Comparison of ENCODE assay signal across 8 cellular contexts in the genomic region with DNA sequence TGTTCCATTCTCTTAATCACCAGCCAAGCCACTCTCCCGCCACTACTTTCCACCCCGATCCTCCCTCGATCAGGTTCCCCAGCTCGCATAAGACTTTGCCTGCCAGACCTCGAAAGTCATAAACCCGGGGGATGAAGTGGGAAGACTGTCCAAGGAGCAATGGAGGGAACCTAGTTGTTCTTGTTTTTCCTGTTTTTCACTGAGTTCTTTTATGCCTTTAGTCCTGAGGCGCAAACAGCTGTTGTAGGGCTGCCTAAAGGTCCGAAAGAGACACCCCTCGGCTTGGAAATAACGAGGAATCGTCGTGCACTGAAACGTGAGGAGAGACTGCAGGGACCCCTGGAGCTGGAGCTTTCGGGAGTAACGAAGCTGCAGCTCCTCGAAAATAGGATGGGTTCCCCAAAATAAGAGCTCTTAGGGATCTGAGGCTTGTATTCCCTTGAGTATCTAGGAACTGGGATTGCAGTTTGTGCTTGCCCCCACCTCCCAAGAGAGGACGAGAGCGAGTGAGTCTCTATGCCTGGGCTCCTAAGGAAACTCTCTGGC. TPM values are rescaled to one million over a fixed set of nuclear protein-coding genes. Genes with fewer than 3 reads are reported as not detected.
DNase-seq lines count a peak whose midpoint lies in the region; ATAC-seq and TF ChIP-seq lines count a peak whose summit lies in the region.

No MANE protein-coding gene starts in this region.

- no peak overlapping the region for H3K4ac ChIP-seq in H9 (ENCODE audit: low read depth, low read length)

- TF ChIP-seq CTCF in A673 (conservative IDR thresholded peaks at IDR 0.05; ENCODE audit: low read depth, low read length) (no peak), H9 (conservative IDR thresholded peaks at IDR 0.05) (no peak), WTC11 (IDR thresholded peaks at IDR 0.05) (no peak), omental fat pad (IDR thresholded peaks at IDR 0.05) (no peak)

- H2BK20ac ChIP-seq in H9 (ENCODE audit: low read depth, low read length, poor library complexity, severe bottlenecking): no peak overlapping the region

- H3K27me3 ChIP-seq in A673 (replicated peaks; ENCODE audit: insufficient read depth, low read depth, low read length, poor library complexity) (no peaks in the 10 kb centered on the region), H9 (ENCODE audit: insufficient read depth, low read length) (peaks cover 87% of the 10 kb centered on the region), mucosa of rectum (ENCODE audit: control insufficient read depth in 2 of 2, insufficient read depth in 2 of 2, low read length in 2 of 2) (peaks cover 79 to 87% of the 10 kb centered on the region in 2 donors)

- ATAC-seq in WTC11 (peak; percentile 3), omental fat pad (ENCODE audit: low FRiP score) (no peak), GM19463 (IDR thresholded peaks at IDR 0.05; ENCODE audit: unreplicated experiment) (no peak)

- no peak overlapping the region for H3K23ac ChIP-seq in H9 (ENCODE audit: insufficient read length, low read depth, low read length)

- H3T11ph ChIP-seq in H9 (ENCODE audit: low read length): no peak overlapping the region

- H3K36me3 Mint-ChIP-seq in H9 (ENCODE audit: insufficient read depth in 1 of 3, low read depth in 3 of 3) (no peaks in the 10 kb centered on the region; a peak in 1 of 7 replicates), WTC11 (peaks cover 2% of the 10 kb centered on the region; the same call in 1 of the 2 replicates)

- H4K20me1 ChIP-seq in H9 (ENCODE audit: control insufficient read depth, insufficient read depth, insufficient read length): no peaks in the 10 kb centered on the region

- H4K8ac ChIP-seq in H9 (replicated peaks; ENCODE audit: insufficient read length, low read depth, low read length): no peak overlapping the region

- WGBS in H9 (ENCODE audit: extremely low coverage, insufficient read length, low lambda C conversion rate): no CpG with 5 or more reads among the region's 18 CpGs

- no peak overlapping the region for H2AFZ ChIP-seq in H9 (ENCODE audit: low read length)

- H3K79me2 ChIP-seq in H9 (ENCODE audit: insufficient read depth, low read length): no peaks in the 10 kb centered on the region

- CTCF ChIA-PET in A673 (lab: Charles Lee): interaction anchor here (0.9 to 2.4 kb wide), 7 partner anchors 9 to 846 kb away, joined by 3 to 18 read pairs (median 4); no protein-coding TSS in a partner anchor
- CTCF ChIA-PET in WTC11 (lab: Charles Lee): interaction anchor here (0.6 to 4.2 kb wide), 38 partner anchors 9 to 1645 kb away, joined by 3 to 56 read pairs (median 4); a partner anchor contains a TSS

- H3K23me2 ChIP-seq in H9 (ENCODE audit: insufficient read length, low read depth, low read length, poor library complexity, severe bottlenecking): peaks cover 5% of the 10 kb centered on the region

- H3K27me3 Mint-ChIP-seq in H9 (ENCODE audit: low read depth) (peaks cover 99% of the 10 kb centered on the region), WTC11 (ENCODE audit: low read depth) (peaks cover 99% of the 10 kb centered on the region)

- intact Hi-C loops in A673 (cut with micrococcal nuclease; ENCODE audit: unreplicated experiment): loop anchor here (1.0 to 10.0 kb wide), 4 partner anchors 847 to 1396 kb away; a partner anchor contains a TSS

- no peak overlapping the region for H2BK120ac ChIP-seq in H9 (ENCODE audit: low read depth, low read length, poor library complexity, severe bottlenecking)

- H3K79me1 ChIP-seq in H9 (ENCODE audit: insufficient read depth, low read depth, low read length, poor library complexity, severe bottlenecking): no peaks in the 10 kb centered on the region

- H4K91ac ChIP-seq in H9 (ENCODE audit: insufficient read length, low read depth, low read length): no peak overlapping the region

- H3K4me1 ChIP-seq in A673 (ENCODE audit: insufficient read depth, low read length, poor library complexity, severe bottlenecking) (peaks cover 48% of the 10 kb centered on the region), H9 (ENCODE audit: insufficient read depth, low read length) (peaks cover 3% of the 10 kb centered on the region; the same call in 1 of the 2 replicates), mucosa of rectum (ENCODE audit: control insufficient read depth in 2 of 2, insufficient read depth in 2 of 2, low read length in 2 of 2) (peaks cover 6 to 21% of the 10 kb centered on the region in 2 donors)

- H3K9ac ChIP-seq in H9 (ENCODE audit: extremely low read depth, insufficient read length, low read length): no peak overlapping the region
- H3K9ac ChIP-seq in mucosa of rectum (ENCODE audit: low read depth in 1 of 2, low read length in 2 of 2): no peak overlapping the region

- no peak overlapping the region for H2BK5ac ChIP-seq in H9 (ENCODE audit: insufficient read length, low read length)

- peaks cover 5 to 29% of the 10 kb centered on the region in 2 experiments for H3K9me3 Mint-ChIP-seq in H9
- H3K9me3 Mint-ChIP-seq in WTC11: no peaks in the 10 kb centered on the region

- H3K14ac ChIP-seq in H9 (ENCODE audit: insufficient read depth, low read length): no peak overlapping the region

- no peak overlapping the region for H3K18ac ChIP-seq in H9 (ENCODE audit: insufficient read length, low read depth, low read length)

- peak overlapping the region in 1 of 3 experiments; percentile 15; a peak in 1 of 7 replicates for H3K27ac Mint-ChIP-seq in H9
- no peak overlapping the region for H3K27ac Mint-ChIP-seq in WTC11

- H2BK12ac ChIP-seq in H9 (ENCODE audit: insufficient read length, low read depth, low read length): no peak overlapping the region

- no TSS peak for BruUV-seq in A673 (replicated peaks; lab: Mats Ljungman, UMichigan)

- H3K27ac ChIP-seq in A673 (ENCODE audit: low read depth, low read length, poor library complexity, severe bottlenecking): peak overlapping the region; percentile 87
- H3K27ac ChIP-seq in H9 (ENCODE audit: insufficient read length, low read depth, low read length): no peak overlapping the region
- H3K27ac ChIP-seq in mucosa of rectum (ENCODE audit: low read depth in 2 of 2, low read length in 2 of 2): no peak overlapping the region

- DNase-seq in A673 (ENCODE audit: low spot score): no peak
- DNase-seq in H9: no peak
- DNase-seq in WTC11 (ENCODE audit: low spot score): no peak
- no peak for DNase-seq in HPDE6-E6E7 (ENCODE audit: extremely low spot score)
- no peak for DNase-seq in NCI-H2107 (lab: John Stamatoyannopoulos, UW)
- DNase-seq in omental fat pad (ENCODE audit: low spot score): no peak

- H3K4me2 ChIP-seq in H9 (ENCODE audit: insufficient read depth, insufficient read length, low read length): peak overlapping the region; percentile 63

- H2AK5ac ChIP-seq in H9 (ENCODE audit: insufficient read length, low read length): no peak overlapping the region

- H3K4me3 Mint-ChIP-seq in H9 (peak overlapping the region in 1 of 2 experiments; percentile 76; a peak in 3 of 5 replicates), WTC11 (peak overlapping the region; percentile 65)

- H3K4me3 ChIP-seq in A673 (ENCODE audit: low read depth, low read length, poor library complexity, severe bottlenecking): peak overlapping the region; percentile 68
- peak overlapping the region; percentile 62 to 71 for H3K4me3 ChIP-seq in mucosa of rectum (ENCODE audit: low read length in 2 of 2)

- H3K9me3 ChIP-seq in A673 (ENCODE audit: low read depth, low read length, poor library complexity, severe bottlenecking): no peaks in the 10 kb centered on the region
- H3K9me3 ChIP-seq in H9 (ENCODE audit: control insufficient read depth, low read depth, low read length): no peaks in the 10 kb centered on the region
- no peaks in the 10 kb centered on the region for H3K9me3 ChIP-seq in mucosa of rectum (ENCODE audit: control insufficient read depth in 2 of 2, low read length in 2 of 2)

- H3K4me1 Mint-ChIP-seq in H9 (peaks cover 24 to 37% of the 10 kb centered on the region in 2 experiments), WTC11 (peaks cover 65% of the 10 kb centered on the region)

- no peak overlapping the region for H4K5ac ChIP-seq in H9 (ENCODE audit: insufficient read length, low read depth, low read length)

- no peak overlapping the region for H3K56ac ChIP-seq in H9 (ENCODE audit: insufficient read length, low read depth, low read length)

- POLR2A ChIA-PET in A673 (lab: Charles Lee; ENCODE audit: low non-redundant PET): interaction anchor here (0.8 kb wide), 1 partner anchor 9 kb away, joined by 5 read pairs; no protein-coding TSS in a partner anchor
- POLR2A ChIA-PET in WTC11 (lab: Charles Lee): interaction anchor here (0.6 kb wide), 2 partner anchors 13 kb away, joined by 4 read pairs; no protein-coding TSS in a partner anchor

- H2BK15ac ChIP-seq in H9 (ENCODE audit: low read depth, low read length): no peak overlapping the region

- H3K36me3 ChIP-seq in A673 (ENCODE audit: insufficient read depth, low read length, poor library complexity, severe bottlenecking) (peaks cover 7% of the 10 kb centered on the region), mucosa of rectum (ENCODE audit: control insufficient read depth in 2 of 2, insufficient read depth in 2 of 2, low read length in 2 of 2) (no peaks in the 10 kb centered on the region)

RNA-seq across cellular contexts. Expression of a gene that starts 1.7 kb away (rescaled TPM):
- total RNA-seq in A673 (2021) (0.58 and 0.72 TPM in 2 replicates), H9 (2021) (not detected in 2 replicates), WTC11 (2021) (0.17 TPM in 1 of 3 replicates, not detected in the others), omental fat pad (not detected)

RNA-seq across cellular contexts. Expression of a gene that starts 5.4 kb away (rescaled TPM):
- total RNA-seq in A673 (2021) (32.7 and 33.8 TPM in 2 replicates), H9 (2021) (not detected in 2 replicates), WTC11 (2021) (not detected in 3 replicates), omental fat pad (not detected)

RNA-seq across cellular contexts. Expression of a gene that starts 9.2 kb away (rescaled TPM):
- total RNA-seq in A673 (2021): 107 and 123 TPM in 2 replicates
- total RNA-seq in H9 (2021): not detected in 2 replicates
- not detected in 3 replicates for total RNA-seq in WTC11 (2021)
- total RNA-seq in omental fat pad: not detected

RNA-seq across cellular contexts. Expression of a gene that starts 14.1 kb away (rescaled TPM):
- total RNA-seq in A673 (2021): 0.41 and 0.70 TPM in 2 replicates
- total RNA-seq in H9 (2021): not detected in 2 replicates
- total RNA-seq in WTC11 (2021): 0.05 TPM in 1 of 3 replicates, not detected in the others
- total RNA-seq in omental fat pad: not detected

RNA-seq across cellular contexts. Expression of a gene that starts 18.7 kb away (rescaled TPM):
- total RNA-seq in A673 (2021) (88.6 and 98.3 TPM in 2 replicates), H9 (2021) (not detected in 2 replicates), WTC11 (2021) (not detected in 3 replicates), omental fat pad (1 to 10 TPM in 1 of 4 donors, under 1 TPM in 2, not detected in 1; 0.56 to 1.1 (median 0.56) TPM)

Comparison
In these comparisons a context has a peak if more than half of its experiments do, and no peak if none do; other contexts are left out.
1. RNA of a gene that starts 5.4 kb away (total RNA-seq): 32.7 to 33.8 TPM in A673; not detected in H9, not detected in WTC11 and not detected in omental fat pad; every median in the first group is over 10 times any median in the second.
2. RNA of a gene that starts 9.2 kb away (total RNA-seq): 107 to 123 TPM in A673; not detected in H9, not detected in WTC11 and not detected in omental fat pad; every median in the first group is over 100 times any median in the second.